27 cellular contexts compared by ENCODE assay signal in genomic region chr4:42410446-42410845, GRCh38. TPM values are rescaled to one million over a fixed set of nuclear protein-coding genes. Genes with fewer than 3 reads are reported as not detected.
"Had no signal": no experiment of that assay in that cellular context is flagged by ENCODE, and none has a peak within 500 bp of the region (broad histone marks: within the 10 kb centered on the region; RNA-seq: fewer than 3 reads in every experiment).

No MANE protein-coding gene starts in this region.

- H3K4me3 Mint-ChIP-seq: activated CD4-positive, alpha-beta memory T cell treated with anti-CD3 and anti-CD28 coated beads for 36 hours; activated CD4-positive, alpha-beta T cell treated with anti-CD3 and anti-CD28 coated beads, Interleukin-2, amount 10 ng/mL, durations not matched to agents 7 days and 5 days; activated naive CD8-positive, alpha-beta T cell treated with anti-CD3 and anti-CD28 coated beads, Interleukin-2, amount 50 U/mL, for 24 hours; activated T-cell treated with anti-CD3 and anti-CD28 coated beads, Interleukin-2, amount 50 U/mL, for 4 hours; central memory CD8-positive, alpha-beta T cell; T-helper 17 cell had no signal

- DNase-seq: activated CD4-positive, alpha-beta memory T cell treated with anti-CD3 and anti-CD28 coated beads for 36 hours; activated CD4-positive, alpha-beta T cell treated with anti-CD3 and anti-CD28 coated beads, Interleukin-2, amount 10 ng/mL, durations not matched to agents 7 days and 5 days; activated CD4-positive, CD25-positive, alpha-beta regulatory T cell; activated CD8-positive, alpha-beta memory T cell treated with anti-CD3 and anti-CD28 coated beads for 24 hours; activated effector memory CD4-positive, alpha-beta T cell treated with anti-CD3 and anti-CD28 coated beads, Interleukin-2, amount 50 U/mL, for 16 hours; activated naive CD4-positive, alpha-beta T cell treated with Interleukin-2 at 50 U/mL for 16 hours; activated naive CD8-positive, alpha-beta T cell treated with anti-CD3 and anti-CD28 coated beads, Interleukin-2, amount 50 U/mL, for 24 hours; activated T-cell treated with anti-CD3 and anti-CD28 coated beads, Interleukin-2, amount 50 U/mL, for 4 hours; amniotic stem cell; body of pancreas; Kasumi-1; NCI-H1048; NCI-H146; NCI-H187 treated with DMSO at 0.1 percent for 48 hours; NCI-H2107; NCI-H510A treated with DMSO at 0.1 percent for 48 hours; NCI-H69; NK-92 treated with Interleukin-12 subunit alpha and Interleukin-12 subunit beta, amount 100 ng/mL, for 24 hours; SHP77; T-helper 17 cell; T1000 had no signal

- H3K4me3 ChIP-seq: ascending aorta, body of pancreas, SJSA1 had no signal

- H3K9me3 Mint-ChIP-seq: activated CD4-positive, alpha-beta memory T cell treated with anti-CD3 and anti-CD28 coated beads for 36 hours; activated CD4-positive, alpha-beta T cell treated with anti-CD3 and anti-CD28 coated beads, Interleukin-2, amount 10 ng/mL, durations not matched to agents 7 days and 5 days; activated naive CD4-positive, alpha-beta T cell treated with anti-CD3 and anti-CD28 coated beads, Interleukin-2, amount 50 U/mL, for 72 hours; activated naive CD8-positive, alpha-beta T cell treated with anti-CD3 and anti-CD28 coated beads, Interleukin-2, amount 50 U/mL, for 24 hours; activated T-cell treated with anti-CD3 and anti-CD28 coated beads, Interleukin-2, amount 50 U/mL, for 4 hours; central memory CD8-positive, alpha-beta T cell had no signal

- H3K27ac ChIP-seq: ascending aorta, body of pancreas, SJSA1, VCaP had no signal

- H3K9me3 ChIP-seq: ascending aorta, body of pancreas, SJSA1 had no signal

- H3K4me1 ChIP-seq: body of pancreas had no signal

- H3K36me3 ChIP-seq: ascending aorta, SJSA1 had no signal

- ATAC-seq: activated naive CD4-positive, alpha-beta T cell treated with anti-CD3 and anti-CD28 coated beads, Interleukin-2, amount 50 U/mL, for 72 hours; activated naive CD8-positive, alpha-beta T cell treated with anti-CD3 and anti-CD28 coated beads, Interleukin-2, amount 50 U/mL, for 24 hours; activated T-cell treated with anti-CD3 and anti-CD28 coated beads, Interleukin-2, amount 50 U/mL, for 4 hours; body of pancreas; T-helper 17 cell had no signal

- H3K36me3 Mint-ChIP-seq: activated naive CD4-positive, alpha-beta T cell treated with anti-CD3 and anti-CD28 coated beads, Interleukin-2, amount 50 U/mL, for 72 hours had no signal

- FAIRE-seq: RCC 7860 had no signal

- H3K27ac Mint-ChIP-seq: activated CD4-positive, alpha-beta memory T cell treated with anti-CD3 and anti-CD28 coated beads for 36 hours; activated CD4-positive, alpha-beta T cell treated with anti-CD3 and anti-CD28 coated beads, Interleukin-2, amount 10 ng/mL, durations not matched to agents 7 days and 5 days; activated naive CD4-positive, alpha-beta T cell treated with anti-CD3 and anti-CD28 coated beads, Interleukin-2, amount 50 U/mL, for 72 hours; activated naive CD8-positive, alpha-beta T cell treated with anti-CD3 and anti-CD28 coated beads, Interleukin-2, amount 50 U/mL, for 24 hours; T-helper 17 cell had no signal

- H3K27me3 ChIP-seq: ascending aorta, body of pancreas, SJSA1 had no signal

- H3K27me3 Mint-ChIP-seq: activated CD4-positive, alpha-beta memory T cell treated with anti-CD3 and anti-CD28 coated beads for 36 hours; activated CD4-positive, alpha-beta T cell treated with anti-CD3 and anti-CD28 coated beads, Interleukin-2, amount 10 ng/mL, durations not matched to agents 7 days and 5 days; activated naive CD8-positive, alpha-beta T cell treated with anti-CD3 and anti-CD28 coated beads, Interleukin-2, amount 50 U/mL, for 24 hours; central memory CD8-positive, alpha-beta T cell had no signal

- H3K4me1 Mint-ChIP-seq: activated CD4-positive, alpha-beta T cell treated with anti-CD3 and anti-CD28 coated beads, Interleukin-2, amount 10 ng/mL, durations not matched to agents 7 days and 5 days; activated naive CD8-positive, alpha-beta T cell treated with anti-CD3 and anti-CD28 coated beads, Interleukin-2, amount 50 U/mL, for 24 hours; central memory CD8-positive, alpha-beta T cell; T-helper 17 cell had no signal

RNA-seq across cellular contexts. Expression of gene SHISA3, which starts 13.2 kb away (rescaled TPM):
- total RNA-seq: activated naive CD4-positive, alpha-beta T cell treated with anti-CD3 and anti-CD28 coated beads, Interleukin-2, amount 50 U/mL, for 72 hours; T-helper 17 cell had no signal
